Comparison of ENCODE assay signal across 19 cellular contexts in genomic region chr11:69380921-69381581, GRCh38.
DNase-seq lines count a peak whose midpoint lies in the region; ATAC-seq and TF ChIP-seq lines count a peak whose summit lies in the region.
"Had no signal": no experiment of that assay in that cellular context is flagged by ENCODE, and none has a peak within 500 bp of the region (broad histone marks: within the 10 kb centered on the region; RNA-seq: fewer than 3 reads in every experiment).

No MANE protein-coding gene starts in this region.

- H3K9me3 ChIP-seq in spleen = no peaks in the 10 kb centered on the region
- H3K9me3 ChIP-seq: left lung, pancreas had no signal

- H3K4me3 Mint-ChIP-seq in activated T-helper 1 cell treated with anti-CD3 and anti-CD28 coated beads, Interleukin-12 subunit alpha, Interleukin-12 subunit beta, Interleukin-2, Interleukin-4 antibody, amounts not matched to agents 30 ng/mL and 10 ng/mL and 1 ng/mL, durations not matched to agents 14 hours and 24 hours and 36 hours = no peak overlapping the region
- no peak overlapping the region for H3K4me3 Mint-ChIP-seq in activated CD4-positive, alpha-beta T cell treated with anti-CD3 and anti-CD28 coated beads, Interleukin-2, amount 10 ng/mL, durations not matched to agents 7 days and 5 days
- H3K4me3 Mint-ChIP-seq: activated CD8-positive, alpha-beta T cell treated with anti-CD3 and anti-CD28 coated beads, Interleukin-2, amount 10 ng/mL, durations not matched to agents 7 days and 5 days had no signal

- ATAC-seq in activated CD4-positive, CD25-positive, alpha-beta regulatory T cell treated with anti-CD3 and anti-CD28 coated beads, Interleukin-2, amount 50 U/mL, for 24 hours = no peak
- ATAC-seq in HG03097 (IDR thresholded peaks at IDR 0.05; ENCODE audit: low FRiP score, unreplicated experiment) = no peak
- ATAC-seq: activated CD8-positive, alpha-beta T cell treated with anti-CD3 and anti-CD28 coated beads, Interleukin-2, amount 10 ng/mL, durations not matched to agents 7 days and 5 days; activated T-helper 17 cell treated with anti-CD3 and anti-CD28 coated beads, Interleukin-2, amount 50 U/mL, for 72 hours had no signal

- H3K36me3 Mint-ChIP-seq in activated T-helper 1 cell treated with anti-CD3 and anti-CD28 coated beads, Interleukin-12 subunit alpha, Interleukin-12 subunit beta, Interleukin-2, Interleukin-4 antibody, amounts not matched to agents 30 ng/mL and 10 ng/mL and 1 ng/mL, durations not matched to agents 14 hours and 24 hours and 36 hours (ENCODE audit: low read depth) = no peaks in the 10 kb centered on the region
- H3K36me3 Mint-ChIP-seq in activated CD4-positive, alpha-beta T cell treated with anti-CD3 and anti-CD28 coated beads, Interleukin-2, amount 10 ng/mL, durations not matched to agents 7 days and 5 days (ENCODE audit: low read depth) = no peaks in the 10 kb centered on the region

- no peaks in the 10 kb centered on the region for H3K27me3 Mint-ChIP-seq in activated T-helper 1 cell treated with anti-CD3 and anti-CD28 coated beads, Interleukin-12 subunit alpha, Interleukin-12 subunit beta, Interleukin-2, Interleukin-4 antibody, amounts not matched to agents 30 ng/mL and 10 ng/mL and 1 ng/mL, durations not matched to agents 14 hours and 24 hours and 36 hours (ENCODE audit: insufficient read depth)
- no peaks in the 10 kb centered on the region for H3K27me3 Mint-ChIP-seq in activated CD4-positive, alpha-beta T cell treated with anti-CD3 and anti-CD28 coated beads, Interleukin-2, amount 10 ng/mL, durations not matched to agents 7 days and 5 days
- H3K27me3 Mint-ChIP-seq: activated T-helper 17 cell treated with anti-CD3 and anti-CD28 coated beads, Interleukin-2, amount 50 U/mL, for 72 hours had no signal

- WGBS in spleen, 5 donors = 85 to 98% (median 95%) methylated on average over 6 to 10 of the region's 10 CpGs

- CTCF ChIA-PET in activated CD4-positive, alpha-beta T cell treated with anti-CD3 and anti-CD28 coated beads, Interleukin-2, amount 10 ng/mL, durations not matched to agents 7 days and 5 days (lab: Charles Lee) = interaction anchor here (1.5 kb wide), 1 partner anchor 75 kb away, joined by 3 read pairs; no protein-coding TSS in a partner anchor

- no peak overlapping the region for H3K4me3 ChIP-seq in spleen
- H3K4me3 ChIP-seq: GM23248, left lung, pancreas had no signal

- peak; percentile 16 for DNase-seq in activated CD4-positive, CD25-positive, alpha-beta regulatory T cell treated with anti-CD3 and anti-CD28 coated beads, Interleukin-2, amount 50 U/mL, for 72 hours
- DNase-seq in RPMI7951 (ENCODE audit: low read depth) (peak; percentile 58), spleen (peak; percentile 57)
- no peak for DNase-seq in activated T-helper 1 cell treated with anti-CD3 and anti-CD28 coated beads, Interleukin-12 subunit alpha, Interleukin-12 subunit beta, Interleukin-2, Interleukin-4 antibody, amounts not matched to agents 30 ng/mL and 10 ng/mL and 1 ng/mL, durations not matched to agents 14 hours and 24 hours and 36 hours (ENCODE audit: low spot score)
- no peak for DNase-seq in activated CD4-positive, alpha-beta T cell treated with anti-CD3 and anti-CD28 coated beads, Interleukin-2, amount 10 ng/mL, durations not matched to agents 7 days and 5 days
- DNase-seq: activated CD8-positive, alpha-beta T cell treated with anti-CD3 and anti-CD28 coated beads, Interleukin-2, amount 10 ng/mL, durations not matched to agents 7 days and 5 days; cerebellar nuclear complex; DMS 273 treated with DMSO at 0.1 percent for 48 hours; foreskin fibroblast; GM23248; NCI-H1105 had no signal

- H3K27ac Mint-ChIP-seq in activated T-helper 1 cell treated with anti-CD3 and anti-CD28 coated beads, Interleukin-12 subunit alpha, Interleukin-12 subunit beta, Interleukin-2, Interleukin-4 antibody, amounts not matched to agents 30 ng/mL and 10 ng/mL and 1 ng/mL, durations not matched to agents 14 hours and 24 hours and 36 hours = no peak overlapping the region
- H3K27ac Mint-ChIP-seq in activated CD4-positive, alpha-beta T cell treated with anti-CD3 and anti-CD28 coated beads, Interleukin-2, amount 10 ng/mL, durations not matched to agents 7 days and 5 days = no peak overlapping the region
- H3K27ac Mint-ChIP-seq: activated T-helper 17 cell treated with anti-CD3 and anti-CD28 coated beads, Interleukin-2, amount 50 U/mL, for 72 hours had no signal

- no peaks in the 10 kb centered on the region for H3K4me1 Mint-ChIP-seq in activated T-helper 1 cell treated with anti-CD3 and anti-CD28 coated beads, Interleukin-12 subunit alpha, Interleukin-12 subunit beta, Interleukin-2, Interleukin-4 antibody, amounts not matched to agents 30 ng/mL and 10 ng/mL and 1 ng/mL, durations not matched to agents 14 hours and 24 hours and 36 hours (ENCODE audit: low read depth)
- H3K4me1 Mint-ChIP-seq in activated CD4-positive, alpha-beta T cell treated with anti-CD3 and anti-CD28 coated beads, Interleukin-2, amount 10 ng/mL, durations not matched to agents 7 days and 5 days = no peaks in the 10 kb centered on the region
- H3K4me1 Mint-ChIP-seq: activated T-helper 17 cell treated with anti-CD3 and anti-CD28 coated beads, Interleukin-2, amount 50 U/mL, for 72 hours had no signal

- H3K4me1 ChIP-seq in spleen = peaks cover 0 to 8% (median 2%) of the 10 kb centered on the region in 6 donors
- H3K4me1 ChIP-seq: left lung, pancreas had no signal

- no peak for TF ChIP-seq POLR2A in spleen (IDR thresholded peaks at IDR 0.05)

- H3K9me3 Mint-ChIP-seq in activated T-helper 1 cell treated with anti-CD3 and anti-CD28 coated beads, Interleukin-12 subunit alpha, Interleukin-12 subunit beta, Interleukin-2, Interleukin-4 antibody, amounts not matched to agents 30 ng/mL and 10 ng/mL and 1 ng/mL, durations not matched to agents 14 hours and 24 hours and 36 hours = no peaks in the 10 kb centered on the region
- no peaks in the 10 kb centered on the region for H3K9me3 Mint-ChIP-seq in activated CD4-positive, alpha-beta T cell treated with anti-CD3 and anti-CD28 coated beads, Interleukin-2, amount 10 ng/mL, durations not matched to agents 7 days and 5 days
- H3K9me3 Mint-ChIP-seq: activated T-helper 17 cell treated with anti-CD3 and anti-CD28 coated beads, Interleukin-2, amount 50 U/mL, for 72 hours had no signal

- H3K36me3 ChIP-seq in spleen = no peaks in the 10 kb centered on the region
- H3K36me3 ChIP-seq: left lung, pancreas had no signal

- H3K27me3 ChIP-seq in layer of hippocampus (ENCODE audit: control insufficient read depth, insufficient read depth, low read length) (no peaks in the 10 kb centered on the region), spleen (replicated peaks in 1 of 7) (no peaks in the 10 kb centered on the region)
- H3K27me3 ChIP-seq: left lung, pancreas had no signal

- intact Hi-C loops in spleen (cut with DNase I; ENCODE audit: low total_unique reads) = no loop called here
- intact Hi-C loops in activated T-helper 1 cell treated with anti-CD3 and anti-CD28 coated beads, Interleukin-12 subunit alpha, Interleukin-12 subunit beta, Interleukin-2, Interleukin-4 antibody, amounts not matched to agents 30 ng/mL and 10 ng/mL and 1 ng/mL, durations not matched to agents 14 hours and 24 hours and 36 hours (cut with micrococcal nuclease) = no loop called here

- TF ChIP-seq CTCF in spleen (IDR thresholded peaks at IDR 0.05 in 8 of 11, conservative IDR thresholded peaks at IDR 0.05 in 3 of 11) = no peak

- peak overlapping the region; percentile 30 for H3K27ac ChIP-seq in layer of hippocampus (ENCODE audit: low read depth, low read length)
- no peak overlapping the region for H3K27ac ChIP-seq in spleen
- H3K27ac ChIP-seq: 22Rv1, GM23248, KMS-11, pancreas had no signal

- POLR2A ChIA-PET in activated CD4-positive, alpha-beta T cell treated with anti-CD3 and anti-CD28 coated beads, Interleukin-2, amount 10 ng/mL, durations not matched to agents 7 days and 5 days (lab: Charles Lee) = no interaction called here

Comparison
In these comparisons a context has a peak if more than half of its experiments do, and no peak if none do; other contexts are left out.
1. DNase-seq: peak in activated CD4-positive, CD25-positive, alpha-beta regulatory T cell treated with anti-CD3 and anti-CD28 coated beads, Interleukin-2, amount 50 U/mL, for 72 hours (single experiment), RPMI7951 (single experiment) and spleen (single experiment); none in activated T-helper 1 cell treated with anti-CD3 and anti-CD28 coated beads, Interleukin-12 subunit alpha, Interleukin-12 subunit beta, Interleukin-2, Interleukin-4 antibody, amounts not matched to agents 30 ng/mL and 10 ng/mL and 1 ng/mL, durations not matched to agents 14 hours and 24 hours and 36 hours (single experiment) and activated CD4-positive, alpha-beta T cell treated with anti-CD3 and anti-CD28 coated beads, Interleukin-2, amount 10 ng/mL, durations not matched to agents 7 days and 5 days (single experiment).